In the genomic region with DNA sequence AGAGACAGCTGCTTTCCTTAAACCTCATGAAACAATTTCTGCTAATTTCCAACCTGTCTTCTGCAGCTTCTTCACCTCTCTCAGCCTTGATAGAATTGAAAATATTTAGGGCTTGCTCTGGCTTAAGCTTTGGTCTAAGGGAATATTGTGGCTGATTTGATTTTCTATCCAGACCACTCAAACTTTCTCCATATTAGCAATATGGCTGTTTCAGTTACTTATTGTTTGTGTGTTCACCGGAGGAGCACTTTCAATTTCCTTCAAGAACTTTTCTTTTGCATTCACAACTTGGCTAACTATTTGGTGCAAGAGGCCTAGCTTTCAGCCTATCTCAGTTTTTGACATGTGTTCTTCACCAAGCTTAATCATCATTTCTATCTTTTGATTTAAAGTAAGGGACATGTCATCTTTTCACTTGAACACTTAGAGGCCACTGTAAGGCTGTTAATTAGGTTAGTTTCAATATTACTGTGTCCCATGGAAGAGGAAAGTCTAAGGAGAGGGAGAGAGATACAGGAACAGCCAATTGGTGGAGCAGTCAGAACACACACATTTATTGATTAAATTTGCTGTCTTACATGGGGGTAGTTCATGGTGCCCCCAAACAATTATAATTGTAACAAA, we compare ENCODE assay signal across 19 cellular contexts.
"Had no signal": no experiment of that assay in that cellular context is flagged by ENCODE, and none has a peak within 500 bp of the region (broad histone marks: within the 10 kb centered on the region; RNA-seq: fewer than 3 reads in every experiment).

No MANE protein-coding gene starts in this region.

- ATAC-seq: gastroesophageal sphincter; natural killer cell treated with Interleukin-12 subunit alpha and Interleukin-12 subunit beta and Interleukin-15 and Interleukin-18, amount 100 ng/mL, for 72 hours; right cardiac atrium; stimulated activated memory B cell treated with anti-CD40 and anti-IgM and Interleukin-4, amounts not matched to agents 10 μg/mL and 1 μg/mL and 100 μg/mL, for 72 hours; T-cell; WTC11 had no signal

- H3K36me3 Mint-ChIP-seq: natural killer cell treated with Interleukin-12 subunit alpha and Interleukin-12 subunit beta and Interleukin-15 and Interleukin-18, amount 100 ng/mL, for 72 hours; WTC11 had no signal

- H3K27me3 Mint-ChIP-seq: activated naive CD8-positive, alpha-beta T cell; memory B cell; natural killer cell treated with Interleukin-12 subunit alpha and Interleukin-12 subunit beta and Interleukin-15 and Interleukin-18, amount 100 ng/mL, for 72 hours; progenitor cell of endocrine pancreas; stimulated activated memory B cell treated with anti-CD40 and anti-IgM and Interleukin-4, amounts not matched to agents 10 μg/mL and 1 μg/mL and 100 μg/mL, for 72 hours; T-cell had no signal

- H3K4me3 ChIP-seq: gastroesophageal sphincter, left ventricle myocardium inferior had no signal

- H3K27ac Mint-ChIP-seq: activated naive CD8-positive, alpha-beta T cell; memory B cell; natural killer cell treated with Interleukin-12 subunit alpha and Interleukin-12 subunit beta and Interleukin-15 and Interleukin-18, amount 100 ng/mL, for 72 hours; progenitor cell of endocrine pancreas; stimulated activated memory B cell treated with anti-CD40 and anti-IgM and Interleukin-4, amounts not matched to agents 10 μg/mL and 1 μg/mL and 100 μg/mL, for 72 hours; T-cell; WTC11 had no signal

- H3K27ac ChIP-seq: gastroesophageal sphincter, left ventricle myocardium inferior had no signal

- H3K36me3 ChIP-seq: gastroesophageal sphincter, left ventricle myocardium inferior had no signal

- H3K4me1 Mint-ChIP-seq: memory B cell; stimulated activated memory B cell treated with anti-CD40 and anti-IgM and Interleukin-4, amounts not matched to agents 10 μg/mL and 1 μg/mL and 100 μg/mL, for 72 hours had no signal

- H3K9me3 Mint-ChIP-seq: stimulated activated memory B cell treated with anti-CD40 and anti-IgM and Interleukin-4, amounts not matched to agents 10 μg/mL and 1 μg/mL and 100 μg/mL, for 72 hours; T-cell; WTC11 had no signal

- H3K9me3 ChIP-seq: gastroesophageal sphincter, left ventricle myocardium inferior had no signal

- H3K27me3 ChIP-seq: gastroesophageal sphincter had no signal

- DNase-seq: activated CD4-positive, alpha-beta T cell treated with anti-CD3 and anti-CD28 coated beads, Interleukin-2, amount 50 U/mL, for 4 hours; anterior cingulate cortex; cerebellar nuclear complex; dermis blood vessel endothelial cell; islet precursor cell; left ventricle myocardium inferior; nucleus accumbens; right cardiac atrium; small intestine; substantia nigra; T-cell; trophoblast cell had no signal

- H3K4me3 Mint-ChIP-seq: activated naive CD8-positive, alpha-beta T cell; memory B cell; natural killer cell treated with Interleukin-12 subunit alpha and Interleukin-12 subunit beta and Interleukin-15 and Interleukin-18, amount 100 ng/mL, for 72 hours; stimulated activated memory B cell treated with anti-CD40 and anti-IgM and Interleukin-4, amounts not matched to agents 10 μg/mL and 1 μg/mL and 100 μg/mL, for 72 hours; T-cell; WTC11 had no signal
